In the genomic region with DNA sequence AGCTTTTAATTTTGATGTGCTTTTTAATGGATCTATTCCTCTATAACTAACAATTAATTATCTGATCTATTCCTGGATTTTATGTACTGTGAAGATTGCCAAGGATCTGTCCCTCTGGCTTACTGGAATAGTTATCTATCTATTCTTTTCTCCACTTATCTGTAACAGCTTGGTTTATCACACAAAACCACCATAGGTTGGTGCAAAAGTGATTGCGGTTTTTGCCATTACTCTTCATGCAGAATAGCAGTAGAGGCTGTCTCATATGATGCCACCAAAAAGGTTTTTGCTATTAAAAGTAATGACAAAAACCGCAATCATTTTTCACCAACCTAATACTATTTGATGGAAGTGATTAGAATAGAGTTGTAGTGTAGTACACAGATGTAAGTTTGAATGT, we compare ENCODE assay signal across 7 cellular contexts.
"Had no signal": no experiment of that assay in that cellular context is flagged by ENCODE, and none has a peak within 500 bp of the region (broad histone marks: within the 10 kb centered on the region; RNA-seq: fewer than 3 reads in every experiment).

No MANE protein-coding gene starts in this region.

- H3K36me3 ChIP-seq: HAP-1 had no signal

- H3K27ac ChIP-seq: KMS-11 had no signal

- H3K4me2 ChIP-seq: KMS-11 had no signal

- DNase-seq: GM23248, GOT3, H7, KBM-7 had no signal

- H3K9me3 ChIP-seq: HAP-1 had no signal

- H3K4me1 ChIP-seq: HAP-1 had no signal

- H3K4me3 ChIP-seq: GM23248, HAP-1 had no signal

- ATAC-seq: HCT116 had no signal
